Comparison of ENCODE assay signal across 1 cellular context in genomic region chr3:187736418-187736871, GRCh38.
TF ChIP-seq lines count a peak whose summit lies in the region.

No MANE protein-coding gene starts in this region.

TF ChIP-seq in K562, 482 proteins besides CTCF, POLR2A, EP300 and RAD21 (continued from another document):
- peak; percentile 16; the same call in 1 of the 2 replicates for TF ChIP-seq MGA (IDR thresholded peaks at IDR 0.05)
- TF ChIP-seq NR4A1 (CRISPR knock-in tag; IDR thresholded peaks at IDR 0.05), result no peak
- no peak for TF ChIP-seq NR4A1 (tag; IDR thresholded peaks at IDR 0.05)
- TF ChIP-seq C11orf30 (IDR thresholded peaks at IDR 0.05; ENCODE audit: low read depth), result peak; percentile 75
- no peak for TF ChIP-seq SIRT6 (IDR thresholded peaks at IDR 0.05; ENCODE audit: low read depth, low read length)
- no peak for TF ChIP-seq ZNF280B (CRISPR knock-in tag; IDR thresholded peaks at IDR 0.05)
- TF ChIP-seq E2F4 (CRISPR knock-in tag; IDR thresholded peaks at IDR 0.05; ENCODE audit: low read depth), result no peak
- TF ChIP-seq ZNF699 (CRISPR knock-in tag; IDR thresholded peaks at IDR 0.05; ENCODE audit: insufficient replicate concordance), result no peak
- no peak for TF ChIP-seq CBX5 (IDR thresholded peaks at IDR 0.05; ENCODE audit: borderline replicate concordance, low read depth)
- TF ChIP-seq ZBTB1 (CRISPR knock-in tag; IDR thresholded peaks at IDR 0.05; ENCODE audit: borderline replicate concordance, low read depth), result no peak
- peak; percentile 23 for TF ChIP-seq MEIS2 (IDR thresholded peaks at IDR 0.05; ENCODE audit: partially characterized antibody)
- TF ChIP-seq TCFL5 (CRISPR knock-in tag; conservative IDR thresholded peaks at IDR 0.05), result no peak
- peak; percentile 76 for TF ChIP-seq ATF3 (IDR thresholded peaks at IDR 0.05)
- TF ChIP-seq ATF3 (CRISPR knock-in tag; conservative IDR thresholded peaks at IDR 0.05), result no peak
- peak; percentile 53 for TF ChIP-seq MAFG (tag; conservative IDR thresholded peaks at IDR 0.05)
- TF ChIP-seq ZNF316 (IDR thresholded peaks at IDR 0.05), result peak; percentile 34; the same call in 1 of the 2 replicates
- no peak for TF ChIP-seq FIP1L1 (IDR thresholded peaks at IDR 0.05; ENCODE audit: low read depth, low read length, poor library complexity, severe bottlenecking)
- no peak for TF ChIP-seq NCOA4 (IDR thresholded peaks at IDR 0.05; ENCODE audit: partially characterized antibody)
- TF ChIP-seq TFAP4 (CRISPR knock-in tag; IDR thresholded peaks at IDR 0.05; ENCODE audit: borderline replicate concordance), result peak; percentile 63; the same call in 1 of the 2 replicates
- no peak for TF ChIP-seq ILF3 (IDR thresholded peaks at IDR 0.05; ENCODE audit: borderline replicate concordance)
- TF ChIP-seq ZNF24 (IDR thresholded peaks at IDR 0.05), result no peak
- TF ChIP-seq TEAD1 (CRISPR knock-in tag; IDR thresholded peaks at IDR 0.05), result no peak
- TF ChIP-seq DPF2 (IDR thresholded peaks at IDR 0.05), result peak; percentile 60
- no peak for TF ChIP-seq MTA2 (IDR thresholded peaks at IDR 0.05; ENCODE audit: low read depth)
- no peak for TF ChIP-seq ASH1L (IDR thresholded peaks at IDR 0.05; ENCODE audit: borderline replicate concordance, low read depth, partially characterized antibody)
- no peak for TF ChIP-seq ZKSCAN8 (CRISPR knock-in tag; IDR thresholded peaks at IDR 0.05)
- TF ChIP-seq THAP7 (CRISPR knock-in tag; IDR thresholded peaks at IDR 0.05), result no peak
- peak; percentile 70 for TF ChIP-seq NFE2 (IDR thresholded peaks at IDR 0.05; ENCODE audit: low read depth)
